In genomic region chr1:92410706-92411105, GRCh38 we compare ENCODE assay signal across 17 cellular contexts.
A peak's percentile ranks its signal among the peaks of the same experiment; 100 is the strongest.
DNase-seq lines count a peak whose midpoint lies in the region; ATAC-seq, FAIRE-seq and TF ChIP-seq lines count a peak whose summit lies in the region.
"Had no signal": no experiment of that assay in that cellular context is flagged by ENCODE, and none has a peak within 500 bp of the region (broad histone marks: within the 10 kb centered on the region; RNA-seq: fewer than 3 reads in every experiment).

No MANE protein-coding gene starts in this region.

- H3K4me3 Mint-ChIP-seq in CD8-positive, alpha-beta T cell, result peak overlapping the region; percentile 16
- no peak overlapping the region for H3K4me3 Mint-ChIP-seq in activated T-cell treated with anti-CD3 and anti-CD28 coated beads, Interleukin-2, amount 50 U/mL, for 4 hours
- H3K4me3 Mint-ChIP-seq: IgD-negative memory B cell; stimulated activated naive CD8-positive, alpha-beta T cell treated with anti-CD3 and anti-CD28 coated beads, Interleukin-15, Interleukin-2, amounts not matched to agents 100 ng/mL and 50 ng/mL, for 24 hours had no signal

- peaks cover 37% of the 10 kb centered on the region for H3K4me1 Mint-ChIP-seq in CD8-positive, alpha-beta T cell (ENCODE audit: low read depth)
- H3K4me1 Mint-ChIP-seq in activated T-cell treated with anti-CD3 and anti-CD28 coated beads, Interleukin-2, amount 50 U/mL, for 4 hours (ENCODE audit: low read depth), result peaks cover 35% of the 10 kb centered on the region
- H3K4me1 Mint-ChIP-seq: IgD-negative memory B cell had no signal

- DNase-seq in CD8-positive, alpha-beta T cell, result peak in 6 of 7 experiments; percentile 9 to 67 (median 32)
- DNase-seq in T-helper 1 cell (peak in 3 of 5 donors; percentile 8 to 55 (median 23)), left colon (peak in 1 of 2 donors; percentile 18), pancreas (no peak), kidney (no peak)
- peak; percentile 15 for DNase-seq in activated T-cell treated with anti-CD3 and anti-CD28 coated beads, Interleukin-2, amount 50 U/mL, for 4 hours
- DNase-seq: AML-193, hippocampal formation, NCI-H187 treated with DMSO at 0.1 percent for 48 hours had no signal

- peaks cover 28% of the 10 kb centered on the region for H3K4me1 ChIP-seq in CD8-positive, alpha-beta T cell (ENCODE audit: insufficient read depth, low read length)
- H3K4me1 ChIP-seq in pancreas (no peaks in the 10 kb centered on the region), kidney (ENCODE audit: control insufficient read depth in 1 of 2, insufficient read depth in 1 of 2, low read depth in 1 of 2, low read length in 2 of 2) (no peaks in the 10 kb centered on the region)
- H3K4me1 ChIP-seq: parathyroid adenoma had no signal

- H3K36me3 ChIP-seq in CD8-positive, alpha-beta T cell (ENCODE audit: insufficient read depth, low read length), result no peaks in the 10 kb centered on the region
- no peaks in the 10 kb centered on the region for H3K36me3 ChIP-seq in pancreas
- H3K36me3 ChIP-seq in kidney (ENCODE audit: control insufficient read depth in 1 of 2, insufficient read depth in 2 of 2, low read length in 2 of 2), result no peaks in the 10 kb centered on the region

- no peaks in the 10 kb centered on the region for H3K36me3 Mint-ChIP-seq in CD8-positive, alpha-beta T cell
- no peaks in the 10 kb centered on the region for H3K36me3 Mint-ChIP-seq in activated T-cell treated with anti-CD3 and anti-CD28 coated beads, Interleukin-2, amount 50 U/mL, for 4 hours (ENCODE audit: insufficient read depth)

- no peaks in the 10 kb centered on the region for H3K27me3 Mint-ChIP-seq in CD8-positive, alpha-beta T cell (ENCODE audit: low read depth)
- peaks cover 1% of the 10 kb centered on the region for H3K27me3 Mint-ChIP-seq in activated T-cell treated with anti-CD3 and anti-CD28 coated beads, Interleukin-2, amount 50 U/mL, for 4 hours (ENCODE audit: low read depth)
- H3K27me3 Mint-ChIP-seq: IgD-negative memory B cell; stimulated activated naive CD8-positive, alpha-beta T cell treated with anti-CD3 and anti-CD28 coated beads, Interleukin-15, Interleukin-2, amounts not matched to agents 100 ng/mL and 50 ng/mL, for 24 hours had no signal

- POLR2A ChIA-PET in CD8-positive, alpha-beta T cell (lab: Charles Lee), result interaction anchor here (0.7 to 0.9 kb wide), 2 partner anchors 12 to 84 kb away, joined by 3 to 4 read pairs; no protein-coding TSS in a partner anchor

- peak overlapping the region; percentile 65 for H3K27ac Mint-ChIP-seq in CD8-positive, alpha-beta T cell
- H3K27ac Mint-ChIP-seq: stimulated activated naive CD8-positive, alpha-beta T cell treated with anti-CD3 and anti-CD28 coated beads, Interleukin-15, Interleukin-2, amounts not matched to agents 100 ng/mL and 50 ng/mL, for 24 hours had no signal

- peak; percentile 75 for ATAC-seq in CD8-positive, alpha-beta T cell
- ATAC-seq in activated T-cell treated with anti-CD3 and anti-CD28 coated beads, Interleukin-2, amount 50 U/mL, for 4 hours, result peak; percentile 38 to 61
- ATAC-seq in left colon (peak; percentile 27), esophagus mucosa (no peak), pancreas (no peak), HG02759 (IDR thresholded peaks at IDR 0.05; ENCODE audit: unreplicated experiment) (no peak)

- H3K9me3 Mint-ChIP-seq in CD8-positive, alpha-beta T cell, result no peaks in the 10 kb centered on the region
- no peaks in the 10 kb centered on the region for H3K9me3 Mint-ChIP-seq in activated T-cell treated with anti-CD3 and anti-CD28 coated beads, Interleukin-2, amount 50 U/mL, for 4 hours
- H3K9me3 Mint-ChIP-seq: IgD-negative memory B cell; stimulated activated naive CD8-positive, alpha-beta T cell treated with anti-CD3 and anti-CD28 coated beads, Interleukin-15, Interleukin-2, amounts not matched to agents 100 ng/mL and 50 ng/mL, for 24 hours had no signal

- 49 to 54% methylated on average over 3 of the region's 3 CpGs for WGBS in pancreas, 2 donors

- no peak overlapping the region for H3K27ac ChIP-seq in CD8-positive, alpha-beta T cell (ENCODE audit: low read depth, low read length)
- no peak overlapping the region for H3K27ac ChIP-seq in pancreas
- no peak overlapping the region for H3K27ac ChIP-seq in kidney (ENCODE audit: low read depth in 2 of 2, low read length in 2 of 2)
- H3K27ac ChIP-seq: parathyroid adenoma, SK-N-MC had no signal

- H3K27me3 ChIP-seq in CD8-positive, alpha-beta T cell (ENCODE audit: insufficient read depth, low read length), result no peaks in the 10 kb centered on the region
- H3K27me3 ChIP-seq in pancreas, result no peaks in the 10 kb centered on the region

- H3K9ac ChIP-seq in kidney (ENCODE audit: low read length in 2 of 2), result no peak overlapping the region
- H3K9ac ChIP-seq: parathyroid adenoma had no signal

- FAIRE-seq in pancreas (lab: Jason Lieb, UNC), result no peak
- no peak for FAIRE-seq in kidney (lab: Jason Lieb, UNC)
- FAIRE-seq: endothelial cell of umbilical vein, GM18507 had no signal

- no peak overlapping the region for H3K4me3 ChIP-seq in CD8-positive, alpha-beta T cell (ENCODE audit: low read depth, low read length)
- H3K4me3 ChIP-seq in pancreas (no peak overlapping the region), kidney (ENCODE audit: low read length in 2 of 2) (no peak overlapping the region)
- H3K4me3 ChIP-seq: SK-N-MC had no signal

- intact Hi-C loops in CD8-positive, alpha-beta T cell (cut with DNase I, micrococcal nuclease), result no loop called here
- intact Hi-C loops in left colon (cut with DNase I, micrococcal nuclease), result no loop called here
- intact Hi-C loops in pancreas (cut with DNase I), result no loop called here
- intact Hi-C loops in kidney (cut with DNase I), result no loop called here

- CTCF ChIA-PET in CD8-positive, alpha-beta T cell (lab: Charles Lee), result interaction anchor here (0.7 to 1.0 kb wide), 4 partner anchors 32 to 101 kb away, joined by 3 read pairs; no protein-coding TSS in a partner anchor

- no peaks in the 10 kb centered on the region for H3K9me3 ChIP-seq in CD8-positive, alpha-beta T cell (ENCODE audit: low read length)
- H3K9me3 ChIP-seq in pancreas (no peaks in the 10 kb centered on the region), kidney (ENCODE audit: control insufficient read depth in 1 of 2, low read length in 2 of 2) (no peaks in the 10 kb centered on the region)

- TF ChIP-seq CTCF in CD8-positive, alpha-beta T cell (IDR thresholded peaks at IDR 0.05), result no peak
- TF ChIP-seq CTCF in pancreas (IDR thresholded peaks at IDR 0.05) (no peak), kidney (IDR thresholded peaks at IDR 0.05; ENCODE audit: borderline replicate concordance, extremely low read depth, insufficient read depth) (no peak)

Comparison
In these comparisons a context has a peak if more than half of its experiments do, and no peak if none do; other contexts are left out.
1. ATAC-seq: peak in CD8-positive, alpha-beta T cell (single experiment), activated T-cell treated with anti-CD3 and anti-CD28 coated beads, Interleukin-2, amount 50 U/mL, for 4 hours (2 of 2) and left colon (single experiment); none in esophagus mucosa (single experiment), pancreas (0 of 4) and HG02759 (single experiment).
2. DNase-seq: peak in CD8-positive, alpha-beta T cell (6 of 7), T-helper 1 cell (3 of 5) and activated T-cell treated with anti-CD3 and anti-CD28 coated beads, Interleukin-2, amount 50 U/mL, for 4 hours (single experiment); none in pancreas (0 of 6) and kidney (single experiment).